In the genomic region with DNA sequence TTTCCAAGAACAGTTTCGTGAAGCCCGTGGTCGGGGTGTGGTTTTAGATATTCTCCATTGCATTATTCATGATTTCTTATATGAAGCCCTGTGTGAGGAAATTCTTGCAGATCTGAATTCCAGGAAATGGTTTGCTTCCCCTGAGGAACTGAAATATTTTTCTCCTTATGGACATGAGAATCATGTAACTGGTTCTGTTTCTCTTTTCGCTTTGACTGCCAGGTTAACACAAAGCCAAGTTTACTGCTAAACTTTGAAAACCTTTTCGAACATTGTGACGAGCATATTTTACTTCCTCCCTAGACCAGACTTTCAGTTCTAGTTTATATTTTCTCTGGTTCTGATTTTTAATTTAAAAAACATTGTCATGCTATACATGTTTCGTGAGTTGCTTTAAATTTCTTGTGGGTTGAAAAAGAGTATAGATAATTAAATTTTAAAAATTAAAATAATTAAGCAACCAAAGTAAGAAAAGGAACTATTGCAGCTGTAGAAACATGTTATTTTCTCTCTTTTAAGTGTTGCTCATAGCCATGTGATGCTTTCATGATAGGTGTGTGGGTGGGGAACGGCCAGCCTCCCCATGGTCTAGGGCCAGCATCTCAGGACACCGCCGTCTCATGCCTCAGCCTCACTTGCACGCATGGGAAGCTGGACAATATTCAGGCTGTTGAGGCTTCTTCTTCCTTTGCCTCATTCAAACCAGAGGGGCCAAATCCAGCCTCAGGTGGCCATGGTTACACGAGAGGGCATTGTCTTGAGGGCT, we compare ENCODE assay signal across 11 cellular contexts.
DNase-seq lines count a peak whose midpoint lies in the region; ATAC-seq, FAIRE-seq and TF ChIP-seq lines count a peak whose summit lies in the region.
"Had no signal": no experiment of that assay in that cellular context is flagged by ENCODE, and none has a peak within 500 bp of the region (broad histone marks: within the 10 kb centered on the region; RNA-seq: fewer than 3 reads in every experiment).

No MANE protein-coding gene starts in this region.

- CTCF ChIA-PET in endothelial cell of umbilical vein (lab: Charles Lee): interaction anchor here (1.2 kb wide), 1 partner anchor 120 kb away, joined by 3 read pairs; no protein-coding TSS in a partner anchor

- H3K4me1 ChIP-seq in DOHH2 (ENCODE audit: control insufficient read depth, low read length): peaks cover 6% of the 10 kb centered on the region
- peaks cover 17% of the 10 kb centered on the region for H3K4me1 ChIP-seq in endothelial cell of umbilical vein (ENCODE audit: control insufficient read depth, extremely low read depth, insufficient read depth, low read length)
- no peaks in the 10 kb centered on the region for H3K4me1 ChIP-seq in Peyer's patch
- H3K4me1 ChIP-seq: Caco-2, uterus had no signal

- H3K27me3 ChIP-seq in DOHH2 (ENCODE audit: control insufficient read depth, low read length): no peaks in the 10 kb centered on the region
- no peaks in the 10 kb centered on the region for H3K27me3 ChIP-seq in endothelial cell of umbilical vein (ENCODE audit: control insufficient read depth in 2 of 2, insufficient read depth in 2 of 2, low read length in 2 of 2)
- H3K27me3 ChIP-seq in Peyer's patch: no peaks in the 10 kb centered on the region
- H3K27me3 ChIP-seq: uterus had no signal

- TF ChIP-seq POLR2A in endothelial cell of umbilical vein (IDR thresholded peaks at IDR 0.05; ENCODE audit: low read depth, low read length) (no peak), Peyer's patch (IDR thresholded peaks at IDR 0.05) (no peak)

- no peaks in the 10 kb centered on the region for H3K9me3 Mint-ChIP-seq in stimulated activated naive CD8-positive, alpha-beta T cell treated with anti-CD3 and anti-CD28 coated beads, Interleukin-15, amount 100 ng/mL, for 72 hours

- ATAC-seq in GM21360 (IDR thresholded peaks at IDR 0.05; ENCODE audit: unreplicated experiment) (peak; percentile 83), HG03175 (IDR thresholded peaks at IDR 0.05; ENCODE audit: unreplicated experiment) (peak; percentile 85)
- no peak for ATAC-seq in stimulated activated naive CD8-positive, alpha-beta T cell treated with anti-CD3 and anti-CD28 coated beads, Interleukin-15, amount 100 ng/mL, for 72 hours

- peak overlapping the region in 1 of 2 donors; percentile 20 for H3K4me3 Mint-ChIP-seq in stimulated activated naive CD8-positive, alpha-beta T cell treated with anti-CD3 and anti-CD28 coated beads, Interleukin-15, amount 100 ng/mL, for 72 hours

- H3K9me1 ChIP-seq in endothelial cell of umbilical vein (replicated peaks; ENCODE audit: control insufficient read depth, extremely low read depth, insufficient read depth, low read length): no peaks in the 10 kb centered on the region

- peak; percentile 82 for FAIRE-seq in endothelial cell of umbilical vein (lab: Jason Lieb, UNC)
- FAIRE-seq: colon had no signal

- H3K27me3 Mint-ChIP-seq in stimulated activated naive CD8-positive, alpha-beta T cell treated with anti-CD3 and anti-CD28 coated beads, Interleukin-15, amount 100 ng/mL, for 72 hours: peaks cover 29% of the 10 kb centered on the region

- no peaks in the 10 kb centered on the region for H4K20me1 ChIP-seq in DOHH2 (ENCODE audit: control insufficient read depth, insufficient read depth, low read depth, low read length)
- no peaks in the 10 kb centered on the region for H4K20me1 ChIP-seq in endothelial cell of umbilical vein (replicated peaks; ENCODE audit: control insufficient read depth, extremely low read depth, insufficient read depth, low read length)

- DNase-seq in endothelial cell of umbilical vein (ENCODE audit: low read depth, low spot score) (peak; percentile 73), Peyer's patch (no peak), SHP77 (lab: John Stamatoyannopoulos, UW) (no peak)
- DNase-seq in activated CD4-positive, alpha-beta T cell treated with anti-CD3 and anti-CD28 coated beads, Interleukin-2, amount 50 U/mL, for 4 hours: no peak
- DNase-seq in stimulated activated naive CD8-positive, alpha-beta T cell treated with anti-CD3 and anti-CD28 coated beads, Interleukin-15, amount 100 ng/mL, for 72 hours: no peak
- DNase-seq: Caco-2 had no signal

- H3K27ac ChIP-seq in DOHH2 (ENCODE audit: low read depth, low read length) (no peak overlapping the region), endothelial cell of umbilical vein (ENCODE audit: insufficient read depth, low read depth, low read length) (no peak overlapping the region), Peyer's patch (no peak overlapping the region)
- H3K27ac ChIP-seq: uterus had no signal

- no peaks in the 10 kb centered on the region for H3K9me2 ChIP-seq in DOHH2 (replicated peaks; ENCODE audit: control insufficient read depth, low read length)

- no TSS peak for BruUV-seq in endothelial cell of umbilical vein (replicated peaks; lab: Mats Ljungman, UMichigan)

- no peak overlapping the region for H3K4me3 ChIP-seq in DOHH2 (ENCODE audit: low read length)
- peak overlapping the region in 2 of 3 experiments; percentile 8 to 27 for H3K4me3 ChIP-seq in endothelial cell of umbilical vein (replicated peaks in 1 of 3; ENCODE audit: insufficient read depth in 1 of 3, low read depth in 1 of 3, low read length in 3 of 3)
- no peak overlapping the region for H3K4me3 ChIP-seq in Peyer's patch
- H3K4me3 ChIP-seq: uterus had no signal

- H3K4me2 ChIP-seq in DOHH2 (ENCODE audit: low read length) (peak overlapping the region; percentile 27), endothelial cell of umbilical vein (ENCODE audit: insufficient read depth, low read length) (peak overlapping the region; percentile 85)

- H3K4me1 Mint-ChIP-seq in stimulated activated naive CD8-positive, alpha-beta T cell treated with anti-CD3 and anti-CD28 coated beads, Interleukin-15, amount 100 ng/mL, for 72 hours: peaks cover 10% of the 10 kb centered on the region

- no peaks in the 10 kb centered on the region for H3K9me3 ChIP-seq in DOHH2 (ENCODE audit: control insufficient read depth, insufficient read depth, low read length)
- H3K9me3 ChIP-seq in endothelial cell of umbilical vein (replicated peaks; ENCODE audit: control insufficient read depth, insufficient read depth, low read length): no peaks in the 10 kb centered on the region
- H3K9me3 ChIP-seq in Peyer's patch: no peaks in the 10 kb centered on the region
- H3K9me3 ChIP-seq: Caco-2, uterus had no signal

- no peak overlapping the region for H3K27ac Mint-ChIP-seq in stimulated activated naive CD8-positive, alpha-beta T cell treated with anti-CD3 and anti-CD28 coated beads, Interleukin-15, amount 100 ng/mL, for 72 hours

- H3F3A ChIP-seq in DOHH2 (ENCODE audit: control insufficient read depth, insufficient read depth): no peaks in the 10 kb centered on the region

- intact Hi-C loops in endothelial cell of umbilical vein (cut with micrococcal nuclease): loop anchor here (1.0 to 5.0 kb wide), 3 partner anchors 21 to 178 kb away; no protein-coding TSS in a partner anchor

- TF ChIP-seq CTCF in DOHH2 (IDR thresholded peaks at IDR 0.05; ENCODE audit: low read depth, low read length, poor library complexity, severe bottlenecking) (no peak), endothelial cell of umbilical vein (IDR thresholded peaks at IDR 0.05; ENCODE audit: extremely low read depth in 1 of 2, insufficient read depth in 1 of 2, low read depth in 1 of 2, low read length in 2 of 2) (no peak), Peyer's patch (IDR thresholded peaks at IDR 0.05) (no peak)

- H3K36me3 ChIP-seq in DOHH2 (ENCODE audit: control insufficient read depth, low read length) (no peaks in the 10 kb centered on the region), endothelial cell of umbilical vein (ENCODE audit: control insufficient read depth in 2 of 2, extremely low read depth in 1 of 2, insufficient read depth in 2 of 2, low read length in 2 of 2) (no peaks in the 10 kb centered on the region), Peyer's patch (no peaks in the 10 kb centered on the region)
- H3K36me3 ChIP-seq: uterus had no signal

- H3K79me2 ChIP-seq in DOHH2 (ENCODE audit: control insufficient read depth, low read length) (no peaks in the 10 kb centered on the region), endothelial cell of umbilical vein (ENCODE audit: control insufficient read depth, insufficient read depth, low read length) (no peaks in the 10 kb centered on the region)

- peak overlapping the region; percentile 24 for H2AFZ ChIP-seq in endothelial cell of umbilical vein (ENCODE audit: low read depth, low read length)

- no peak overlapping the region for H3K9ac ChIP-seq in endothelial cell of umbilical vein (replicated peaks; ENCODE audit: extremely low read depth, insufficient read depth, low read length)

- dilution Hi-C loops in endothelial cell of umbilical vein (cut with MboI; ENCODE audit: extremely low pct_ligation_motif_present, low sequenced_read_pairs): no loop called here

- POLR2A ChIA-PET in endothelial cell of umbilical vein (lab: Charles Lee): no interaction called here

TF ChIP-seq in endothelial cell of umbilical vein, 7 proteins besides CTCF, POLR2A, EP300 and RAD21:
- no peak for TF ChIP-seq FOS (IDR thresholded peaks at IDR 0.05; ENCODE audit: borderline replicate concordance, insufficient read depth, low read length)
- TF ChIP-seq, protein P1, sequence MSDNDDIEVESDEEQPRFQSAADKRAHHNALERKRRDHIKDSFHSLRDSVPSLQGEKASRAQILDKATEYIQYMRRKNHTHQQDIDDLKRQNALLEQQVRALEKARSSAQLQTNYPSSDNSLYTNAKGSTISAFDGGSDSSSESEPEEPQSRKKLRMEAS (IDR thresholded peaks at IDR 0.05; ENCODE audit: insufficient read depth, insufficient read length): no peak
- no peak for TF ChIP-seq MYC (IDR thresholded peaks at IDR 0.05; ENCODE audit: low read depth, low read length)
- no peak for TF ChIP-seq GATA2 (IDR thresholded peaks at IDR 0.05; ENCODE audit: insufficient read depth, insufficient read length, low read depth, low read length)
- TF ChIP-seq EZH2 (IDR thresholded peaks at IDR 0.05; ENCODE audit: borderline replicate concordance, low read depth, low read length, severe bottlenecking): no peak
- TF ChIP-seq JUN (IDR thresholded peaks at IDR 0.05; ENCODE audit: borderline replicate concordance, insufficient read depth, insufficient read length, low read depth): no peak
- no peak for TF ChIP-seq POLR2AphosphoS5 (IDR thresholded peaks at IDR 0.05; ENCODE audit: insufficient read depth, low read depth, low read length)

Comparison
In these comparisons a context has a peak if more than half of its experiments do, and no peak if none do; other contexts are left out.
1. H3K4me3 ChIP-seq: peak in endothelial cell of umbilical vein (2 of 3); none in DOHH2 (single experiment) and Peyer's patch (0 of 4).